ENCODE assay signal across 15 cellular contexts in genomic region chr12:50218386-50218785, GRCh38. TPM values are rescaled to one million over a fixed set of nuclear protein-coding genes. Genes with fewer than 3 reads are reported as not detected.
A peak's percentile ranks its signal among the peaks of the same experiment; 100 is the strongest.
DNase-seq lines count a peak whose midpoint lies in the region; ATAC-seq and TF ChIP-seq lines count a peak whose summit lies in the region.
"Had no signal": no experiment of that assay in that cellular context is flagged by ENCODE, and none has a peak within 500 bp of the region (broad histone marks: within the 10 kb centered on the region; RNA-seq: fewer than 3 reads in every experiment).

No MANE protein-coding gene starts in this region.

- H3K27ac ChIP-seq in GM23248 (peak overlapping the region; percentile 93), SJSA1 (peak overlapping the region; percentile 75), foreskin keratinocyte (peak overlapping the region; percentile 90)
- H3K27ac ChIP-seq: psoas muscle had no signal

- H3K9me3 ChIP-seq in GM23248 (ENCODE audit: low read depth): no peaks in the 10 kb centered on the region
- H3K9me3 ChIP-seq in SJSA1 (replicated peaks): no peaks in the 10 kb centered on the region
- H3K9me3 ChIP-seq: psoas muscle had no signal

- WGBS in GM23248 (ENCODE audit: low coverage in 1 of 2, low lambda C conversion rate in 2 of 2, missing lambda C conversion rate in 2 of 2), 2 experiments: 74 to 76% methylated on average over 4 of the region's 4 CpGs

- H3F3A ChIP-seq in GM23248 (ENCODE audit: insufficient read depth): peaks cover 76% of the 10 kb centered on the region

- DNase-seq in A172 (ENCODE audit: low spot score): peak; percentile 71
- peak; percentile 74 for DNase-seq in GM23248
- DNase-seq in SJSA1 (ENCODE audit: low read depth in 1 of 2, low spot score in 2 of 2): peak; percentile 41 to 69
- peak; percentile 87 to 96 for DNase-seq in foreskin keratinocyte
- DNase-seq in stimulated activated CD4-positive, alpha-beta T cell treated with anti-CD3 and anti-CD28 coated beads, Interleukin-1b, Interleukin-23, amount 100 ng/mL, for 48 hours: no peak
- DNase-seq in left lobe of liver (ENCODE audit: low spot score): no peak
- DNase-seq: activated CD4-positive, alpha-beta T cell treated with anti-CD3 and anti-CD28 coated beads, Interleukin-2, amount 10 ng/mL, durations not matched to agents 7 days and 5 days; DMS79; effector CD4-positive, alpha-beta T cell; NCI-H2171 treated with DMSO at 0.1 percent for 48 hours; psoas muscle; stimulated activated CD8-positive, alpha-beta memory T cell treated with anti-CD3 and anti-CD28 coated beads, Interleukin-4, amount 100 ng/mL, for 48 hours had no signal

- ATAC-seq in foreskin keratinocyte (peak; percentile 78), GM18907 (IDR thresholded peaks at IDR 0.05; ENCODE audit: unreplicated experiment) (no peak), GM21423 (IDR thresholded peaks at IDR 0.05; ENCODE audit: unreplicated experiment) (no peak), left lobe of liver (no peak)
- ATAC-seq: activated T-helper 17 cell treated with anti-CD3 and anti-CD28 coated beads, Interleukin-2, amount 50 U/mL, for 72 hours; psoas muscle had no signal

- H3K36me3 ChIP-seq in GM23248 (ENCODE audit: low read depth): peaks cover 33% of the 10 kb centered on the region
- H3K36me3 ChIP-seq in SJSA1: peaks cover 70% of the 10 kb centered on the region

- H3K4me1 ChIP-seq in GM23248 (ENCODE audit: insufficient read depth) (peaks cover 52% of the 10 kb centered on the region), SJSA1 (replicated peaks) (peaks cover 59% of the 10 kb centered on the region), foreskin keratinocyte (peaks cover 35% of the 10 kb centered on the region)

- H3K4me2 ChIP-seq in GM23248 (ENCODE audit: unreplicated experiment): peak overlapping the region; percentile 78

- H4K20me1 ChIP-seq in GM23248 (ENCODE audit: insufficient read depth): 0 out of 2 replicates have a peak, but pooled peaks cover 5% of the 10 kb centered on the region

- TF ChIP-seq CTCF in foreskin keratinocyte (conservative IDR thresholded peaks at IDR 0.05): no peak

- peak overlapping the region; percentile 96 for H3K4me3 ChIP-seq in GM23248
- H3K4me3 ChIP-seq in SJSA1: no peak overlapping the region
- H3K4me3 ChIP-seq: psoas muscle had no signal

- no peak overlapping the region for H2AFZ ChIP-seq in GM23248

- in situ Hi-C loops in GM23248 (cut with MboI): no loop called here

- H3K9me2 ChIP-seq in GM23248 (ENCODE audit: insufficient read depth): no peaks in the 10 kb centered on the region

- H3K27me3 ChIP-seq in GM23248 (replicated peaks; ENCODE audit: insufficient read depth) (no peaks in the 10 kb centered on the region), SJSA1 (replicated peaks) (no peaks in the 10 kb centered on the region), foreskin keratinocyte (no peaks in the 10 kb centered on the region)

- H3K79me2 ChIP-seq in GM23248 (ENCODE audit: insufficient read depth): peaks cover 100% of the 10 kb centered on the region

- peak overlapping the region; percentile 18; the same call in 1 of the 2 replicates for H3K9ac ChIP-seq in GM23248

RNA-seq across cellular contexts. Expression of gene CERS5, which starts 51.2 kb away (rescaled TPM):
- 18.9 and 19.2 TPM in 2 replicates for total RNA-seq in A172 (2014; rRNA removed; shearing (Covaris generic))
- total RNA-seq in GM23248 (2014; rRNA removed; shearing (Covaris generic)): 52.4 and 60.7 TPM in 2 replicates
- polyA plus RNA-seq in GM23248 (2016; fragmentation: Nextera tagmentation; extraction: Ambion mirVana) (88.7 and 99.2 TPM in 2 replicates), foreskin keratinocyte (40.6 and 42.6 TPM in 2 replicates)
- total RNA-seq in SJSA1 (2014; rRNA removed; shearing (Covaris generic)): 23.1 and 36.3 TPM in 2 replicates
- total RNA-seq in foreskin keratinocyte (35.9 and 38.9 TPM in 2 replicates), left lobe of liver (6.5 TPM)

Comparison
In these comparisons a context has a peak if more than half of its experiments do, and no peak if none do; other contexts are left out.
1. DNase-seq: peak in A172 (single experiment), GM23248 (single experiment), SJSA1 (2 of 2) and foreskin keratinocyte (2 of 2); none in stimulated activated CD4-positive, alpha-beta T cell treated with anti-CD3 and anti-CD28 coated beads, Interleukin-1b, Interleukin-23, amount 100 ng/mL, for 48 hours (single experiment) and left lobe of liver (single experiment).
2. Peak in every context shown above with its lines, with median percentiles within 50 percentile points of each other: H3K27ac ChIP-seq.